18 cellular contexts compared by ENCODE assay signal in the genomic region with DNA sequence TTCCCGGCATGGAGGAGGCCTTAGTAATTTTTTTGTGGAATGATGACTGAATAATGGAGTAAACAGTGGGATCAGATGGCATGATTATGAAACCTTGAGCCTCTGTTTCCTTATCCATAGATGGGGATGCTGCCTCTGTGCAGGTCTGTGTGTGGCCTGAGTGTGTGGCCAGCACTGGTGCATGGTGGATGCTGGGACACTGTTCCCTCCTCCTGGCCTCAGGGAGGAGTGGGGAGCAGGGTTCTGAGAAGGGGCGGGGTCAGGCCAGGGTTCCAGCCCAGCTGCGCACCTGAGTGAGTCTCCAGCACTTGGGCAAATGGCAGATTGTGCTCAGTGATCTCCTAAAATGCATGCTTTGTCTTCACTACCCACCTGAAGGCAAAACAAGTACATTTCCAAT.
DNase-seq lines count a peak whose midpoint lies in the region; ATAC-seq and TF ChIP-seq lines count a peak whose summit lies in the region.
"Had no signal": no experiment of that assay in that cellular context is flagged by ENCODE, and none has a peak within 500 bp of the region (broad histone marks: within the 10 kb centered on the region; RNA-seq: fewer than 3 reads in every experiment).

No MANE protein-coding gene starts in this region.

- no peak overlapping the region for H4K5ac ChIP-seq in IMR-90 (ENCODE audit: low read depth, low read length)

- H3K9me1 ChIP-seq in IMR-90 (ENCODE audit: insufficient read depth, low read length): no peaks in the 10 kb centered on the region

- H3K9me3 ChIP-seq in right cardiac atrium (ENCODE audit: control insufficient read depth, low read length) (no peaks in the 10 kb centered on the region), IMR-90 (ENCODE audit: control insufficient read depth, insufficient read depth, low read length) (no peaks in the 10 kb centered on the region), mesenchymal stem cell (ENCODE audit: control insufficient read depth, low read length) (no peaks in the 10 kb centered on the region)
- H3K9me3 ChIP-seq: A549 had no signal

- H2BK5ac ChIP-seq in IMR-90 (ENCODE audit: low read depth, low read length, poor library complexity, severe bottlenecking): no peak overlapping the region
- no peak overlapping the region for H2BK5ac ChIP-seq in mesenchymal stem cell (ENCODE audit: low read depth, low read length, poor library complexity, severe bottlenecking)

- H3K4ac ChIP-seq in IMR-90 (ENCODE audit: low read depth, low read length) (no peak overlapping the region), mesenchymal stem cell (ENCODE audit: low read depth in 1 of 2, low read length in 2 of 2) (no peak overlapping the region)

- H3K79me1 ChIP-seq in IMR-90 (ENCODE audit: low read depth in 1 of 2, low read length in 2 of 2): no peaks in the 10 kb centered on the region
- H3K79me1 ChIP-seq in mesenchymal stem cell (replicated peaks; ENCODE audit: low read length, poor library complexity, severe bottlenecking): no peaks in the 10 kb centered on the region

- H3K23ac ChIP-seq in IMR-90 (ENCODE audit: low read depth, low read length): no peak overlapping the region
- no peak overlapping the region for H3K23ac ChIP-seq in mesenchymal stem cell (ENCODE audit: low read length in 2 of 2)

- no TSS peak for BruUV-seq in IMR-90 (replicated peaks; lab: Mats Ljungman, UMichigan)

- peak overlapping the region; percentile 83; the same call in 1 of the 2 replicates for H2BK120ac ChIP-seq in IMR-90 (ENCODE audit: low read depth, low read length)
- no peak overlapping the region for H2BK120ac ChIP-seq in mesenchymal stem cell (ENCODE audit: low read depth, low read length)

- 86% methylated on average over 3 of the region's 3 CpGs for WGBS in right cardiac atrium
- no CpG with 5 or more reads among the region's 3 CpGs for WGBS in IMR-90 (ENCODE audit: extremely low coverage in 2 of 2, insufficient read length in 1 of 2), 2 experiments
- 77% methylated on average over 3 of the region's 3 CpGs for WGBS in mesenchymal stem cell

- no peak overlapping the region for H3K14ac ChIP-seq in IMR-90 (replicated peaks; ENCODE audit: low read depth, low read length)
- no peak overlapping the region for H3K14ac ChIP-seq in mesenchymal stem cell (ENCODE audit: low read length in 2 of 2)

- H3K4me2 ChIP-seq in IMR-90 (ENCODE audit: low read depth, low read length) (no peak overlapping the region), mesenchymal stem cell (ENCODE audit: low read length, poor library complexity, severe bottlenecking) (no peak overlapping the region)
- H3K4me2 ChIP-seq: A549, GM23338 had no signal

- no peak for TF ChIP-seq CTCF in IMR-90 (conservative IDR thresholded peaks at IDR 0.05; ENCODE audit: low read depth, low read length)
- TF ChIP-seq CTCF in osteocyte (IDR thresholded peaks at IDR 0.05): no peak

- H3K4me3 ChIP-seq in right cardiac atrium (ENCODE audit: low read length): no peak overlapping the region
- no peak overlapping the region for H3K4me3 ChIP-seq in IMR-90 (ENCODE audit: insufficient read depth, low read depth, low read length)
- H3K4me3 ChIP-seq in mesenchymal stem cell (ENCODE audit: insufficient read depth in 1 of 2, low read depth in 1 of 2, low read length in 2 of 2): no peak overlapping the region
- H3K4me3 ChIP-seq: A549, GM23338 had no signal

- H3K9ac ChIP-seq in IMR-90 (ENCODE audit: low read depth, low read length): no peak overlapping the region
- H3K9ac ChIP-seq in mesenchymal stem cell (ENCODE audit: low read length): no peak overlapping the region

- H3K18ac ChIP-seq in IMR-90 (ENCODE audit: low read depth, low read length) (no peak overlapping the region), mesenchymal stem cell (ENCODE audit: low read depth in 1 of 2, low read length in 2 of 2) (no peak overlapping the region)

- no peak overlapping the region for H3K56ac ChIP-seq in IMR-90 (ENCODE audit: extremely low read depth, insufficient read depth, low read length)

- no peak for ATAC-seq in right cardiac atrium
- ATAC-seq in IMR-90 (ENCODE audit: low read depth): peak; percentile 87
- ATAC-seq in HG02938 (IDR thresholded peaks at IDR 0.05; ENCODE audit: unreplicated experiment): no peak
- ATAC-seq: A549, GM23338 had no signal

- no peaks in the 10 kb centered on the region for H3K36me3 Mint-ChIP-seq in osteocyte (ENCODE audit: unreplicated experiment)
- H3K36me3 Mint-ChIP-seq: CD4-positive, alpha-beta memory T cell had no signal

- H3K4me1 Mint-ChIP-seq in osteocyte (ENCODE audit: unreplicated experiment): no peaks in the 10 kb centered on the region
- H3K4me1 Mint-ChIP-seq: CD4-positive, alpha-beta memory T cell; GM23338 had no signal

- H3K4me3 Mint-ChIP-seq in osteocyte (ENCODE audit: unreplicated experiment): no peak overlapping the region
- H3K4me3 Mint-ChIP-seq: CD4-positive, alpha-beta memory T cell; GM23338; H9; HFFc6 had no signal

- CTCF ChIA-PET in IMR-90 (lab: Yijun Ruan, JAX): interaction anchor here (1.6 kb wide), 1 partner anchor 11 kb away, joined by 4 read pairs; no protein-coding TSS in a partner anchor

- H4K91ac ChIP-seq in IMR-90 (ENCODE audit: insufficient read depth, low read depth, low read length) (peak overlapping the region; percentile 46; the same call in 1 of the 2 replicates), mesenchymal stem cell (ENCODE audit: low read length) (no peak overlapping the region)

- dilution Hi-C loops in IMR-90 (cut with HindIII; ENCODE audit: low sequenced_read_pairs, unreplicated experiment): no loop called here

- H2AFZ ChIP-seq in IMR-90 (replicated peaks; ENCODE audit: low read length, poor library complexity) (peak overlapping the region; percentile 2), mesenchymal stem cell (ENCODE audit: low read depth, low read length) (no peak overlapping the region)
- H2AFZ ChIP-seq: GM23338 had no signal

- no peak overlapping the region for H3K27ac Mint-ChIP-seq in osteocyte (ENCODE audit: unreplicated experiment)
- H3K27ac Mint-ChIP-seq: CD4-positive, alpha-beta memory T cell; GM23338; H9; HFFc6 had no signal

- H2BK15ac ChIP-seq in IMR-90 (ENCODE audit: low read depth, low read length): no peak overlapping the region
- peak overlapping the region; percentile 77 for H2BK15ac ChIP-seq in mesenchymal stem cell (ENCODE audit: low read depth, poor library complexity, severe bottlenecking)

- no peaks in the 10 kb centered on the region for H3K9me3 Mint-ChIP-seq in osteocyte (ENCODE audit: unreplicated experiment)
- H3K9me3 Mint-ChIP-seq: CD4-positive, alpha-beta memory T cell; H9 had no signal

- TF ChIP-seq RAD21 in IMR-90 (IDR thresholded peaks at IDR 0.05; ENCODE audit: low read length): no peak

- no peaks in the 10 kb centered on the region for H3K27me3 Mint-ChIP-seq in osteocyte (ENCODE audit: unreplicated experiment)

- H2AK5ac ChIP-seq in IMR-90 (ENCODE audit: low read depth, low read length): no peak overlapping the region
- no peak overlapping the region for H2AK5ac ChIP-seq in mesenchymal stem cell (ENCODE audit: low read length, severe bottlenecking)

- H2BK12ac ChIP-seq in mesenchymal stem cell (ENCODE audit: low read length in 2 of 2): no peak overlapping the region

- H3K27me3 ChIP-seq in right cardiac atrium (ENCODE audit: control insufficient read depth, insufficient read depth) (no peaks in the 10 kb centered on the region), IMR-90 (ENCODE audit: control insufficient read depth, insufficient read depth, low read length) (no peaks in the 10 kb centered on the region), mesenchymal stem cell (ENCODE audit: control insufficient read depth in 1 of 2, insufficient read depth in 1 of 2, low read length in 2 of 2) (peaks cover 0 to 3% of the 10 kb centered on the region in 2 experiments)

- H3K27ac ChIP-seq in right cardiac atrium (ENCODE audit: low read length) (no peak overlapping the region), IMR-90 (ENCODE audit: insufficient read depth, low read length) (no peak overlapping the region), mesenchymal stem cell (ENCODE audit: low read length, poor library complexity, severe bottlenecking) (no peak overlapping the region)
- H3K27ac ChIP-seq: A549 had no signal

- H3K4me1 ChIP-seq in right cardiac atrium (ENCODE audit: control insufficient read depth, insufficient read depth, low read length): no peaks in the 10 kb centered on the region
- H3K4me1 ChIP-seq in IMR-90 (ENCODE audit: control insufficient read depth, insufficient read depth, low read length): peaks cover 4% of the 10 kb centered on the region; the same call in 1 of the 2 replicates
- no peaks in the 10 kb centered on the region for H3K4me1 ChIP-seq in mesenchymal stem cell (ENCODE audit: control insufficient read depth, insufficient read depth, low read depth, low read length)
- H3K4me1 ChIP-seq: A549 had no signal

- H2BK20ac ChIP-seq in IMR-90 (ENCODE audit: low read depth, low read length): no peak overlapping the region

- POLR2A ChIA-PET in IMR-90 (lab: Charles Lee; ENCODE audit: unreplicated experiment): no interaction called here

- DNase-seq in cardiac septum (ENCODE audit: low spot score) (peak; percentile 20), right cardiac atrium (no peak), IMR-90 (peak; percentile 17), mesenchymal stem cell (no peak), osteocyte (ENCODE audit: extremely low spot score, unreplicated experiment) (peak; percentile 63), COR-L47 (lab: John Stamatoyannopoulos, UW) (no peak)
- DNase-seq: 8988T; ACHN; C1 segment of cervical spinal cord; CD4-positive, alpha-beta memory T cell; DMS 273 treated with DMSO at 0.1 percent for 48 hours; DMS79 treated with DMSO at 0.1 percent for 48 hours; GF-D8; H9; HFFc6 had no signal

- TF ChIP-seq POLR2A in IMR-90 (IDR thresholded peaks at IDR 0.05; ENCODE audit: low read depth, low read length): no peak

- H4K8ac ChIP-seq in IMR-90 (ENCODE audit: low read depth in 2 of 2, low read length in 2 of 2) (peak overlapping the region in 1 of 2 experiments; percentile 78; a peak in 1 of 4 replicates), mesenchymal stem cell (ENCODE audit: low read length) (no peak overlapping the region)

- no peaks in the 10 kb centered on the region for H4K20me1 ChIP-seq in IMR-90 (ENCODE audit: insufficient read depth, low read length)

- H3K36me3 ChIP-seq in IMR-90 (ENCODE audit: control insufficient read depth, insufficient read depth, low read length) (no peaks in the 10 kb centered on the region), mesenchymal stem cell (ENCODE audit: control insufficient read depth in 1 of 2, insufficient read depth in 2 of 2, low read depth in 1 of 2, low read length in 2 of 2) (no peaks in the 10 kb centered on the region)

- H2AK9ac ChIP-seq in IMR-90 (replicated peaks; ENCODE audit: low read depth, low read length, poor library complexity): no peak overlapping the region

- intact Hi-C loops in cardiac septum (cut with DNase I) (no loop called here), right cardiac atrium (cut with DNase I) (no loop called here), IMR-90 (cut with micrococcal nuclease) (no loop called here)

- in situ Hi-C loops in IMR-90 (cut with MboI; ENCODE audit: low sequenced_read_pairs): no loop called here

TF ChIP-seq in IMR-90, 13 proteins besides CTCF, POLR2A, EP300 and RAD21:
- TF ChIP-seq MXI1 (IDR thresholded peaks at IDR 0.05; ENCODE audit: borderline replicate concordance, low read depth, low read length) (no peak), CEBPB (IDR thresholded peaks at IDR 0.05; ENCODE audit: low read depth, low read length) (0 out of 2 replicates have a peak, but pooled peaks have one; percentile 14)

Comparison
In these comparisons a context has a peak if more than half of its experiments do, and no peak if none do; other contexts are left out.
1. DNase-seq: peak in cardiac septum (single experiment), IMR-90 (single experiment) and osteocyte (single experiment); none in right cardiac atrium (0 of 3), mesenchymal stem cell (single experiment) and COR-L47 (single experiment).